In the genomic region with DNA sequence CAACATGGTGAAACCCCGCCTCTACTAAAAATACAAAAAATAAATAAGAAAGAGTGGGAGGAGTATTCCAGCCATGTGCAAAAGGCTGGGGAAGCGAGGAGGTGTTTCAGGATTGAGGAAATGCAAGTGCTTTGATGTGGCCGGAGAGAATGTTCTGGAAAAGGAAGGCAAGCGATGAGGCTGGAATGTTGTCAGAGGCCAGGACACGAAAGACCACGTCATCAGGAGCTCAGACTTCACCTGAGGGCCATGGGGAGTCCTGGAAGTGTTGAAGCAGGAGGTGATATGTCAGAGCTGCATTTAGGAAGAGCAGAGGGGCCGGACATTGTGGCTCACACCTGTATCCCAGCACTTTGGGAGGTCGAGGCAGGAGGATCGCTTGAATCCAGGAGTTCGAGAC, we compare ENCODE assay signal across 20 cellular contexts.
"Had no signal": no experiment of that assay in that cellular context is flagged by ENCODE, and none has a peak within 500 bp of the region (broad histone marks: within the 10 kb centered on the region; RNA-seq: fewer than 3 reads in every experiment).

No MANE protein-coding gene starts in this region.

- DNase-seq: activated CD8-positive, alpha-beta memory T cell treated with anti-CD3 and anti-CD28 coated beads for 24 hours; activated CD8-positive, alpha-beta memory T cell treated with anti-CD3 and anti-CD28 coated beads, Interleukin-2, amount 50 U/mL, for 48 hours; activated naive CD4-positive, alpha-beta T cell treated with Interleukin-2 at 50 U/mL for 16 hours; activated T-cell treated with anti-CD3 and anti-CD28 coated beads, Interleukin-2, amount 50 U/mL, for 4 hours; amygdala; cerebellar nuclear complex; cortex of kidney; hypothalamus; left ventricle myocardium superior; midbrain; right cardiac atrium; stimulated activated CD4-positive, alpha-beta T cell treated with anti-CD3 and anti-CD28 coated beads, Interleukin-4, amount 100 ng/mL, for 24 hours; testis; trophoblast cell had no signal

- H3K9ac ChIP-seq: parathyroid adenoma had no signal

- H3K4me1 ChIP-seq: parathyroid adenoma had no signal

- H3K4me3 ChIP-seq: gastroesophageal sphincter, testis, vagina had no signal

- H3K27me3 ChIP-seq: gastroesophageal sphincter, testis, vagina had no signal

- H3K9me3 Mint-ChIP-seq: activated T-cell treated with anti-CD3 and anti-CD28 coated beads, Interleukin-2, amount 50 U/mL, for 4 hours; natural killer cell treated with Interleukin-12 subunit alpha and Interleukin-12 subunit beta and Interleukin-15 and Interleukin-18, amount 100 ng/mL, for 72 hours; WTC11 had no signal

- ATAC-seq: activated T-cell treated with anti-CD3 and anti-CD28 coated beads, Interleukin-2, amount 50 U/mL, for 4 hours; gastroesophageal sphincter; left ventricle myocardium superior; natural killer cell treated with Interleukin-12 subunit alpha and Interleukin-12 subunit beta and Interleukin-15 and Interleukin-18, amount 100 ng/mL, for 72 hours; right cardiac atrium; WTC11 had no signal

- H3K27ac Mint-ChIP-seq: WTC11 had no signal

- H3K36me3 Mint-ChIP-seq: natural killer cell treated with Interleukin-12 subunit alpha and Interleukin-12 subunit beta and Interleukin-15 and Interleukin-18, amount 100 ng/mL, for 72 hours; WTC11 had no signal

- H3K36me3 ChIP-seq: gastroesophageal sphincter, vagina had no signal

- H3K27me3 Mint-ChIP-seq: natural killer cell treated with Interleukin-12 subunit alpha and Interleukin-12 subunit beta and Interleukin-15 and Interleukin-18, amount 100 ng/mL, for 72 hours had no signal

- H3K9me3 ChIP-seq: gastroesophageal sphincter, testis, vagina had no signal

- H3K27ac ChIP-seq: epithelial cell of prostate, parathyroid adenoma, vagina had no signal

- H3K4me3 Mint-ChIP-seq: activated T-cell treated with anti-CD3 and anti-CD28 coated beads, Interleukin-2, amount 50 U/mL, for 4 hours; natural killer cell treated with Interleukin-12 subunit alpha and Interleukin-12 subunit beta and Interleukin-15 and Interleukin-18, amount 100 ng/mL, for 72 hours; WTC11 had no signal
